9 cellular contexts compared by ENCODE assay signal in the genomic region with DNA sequence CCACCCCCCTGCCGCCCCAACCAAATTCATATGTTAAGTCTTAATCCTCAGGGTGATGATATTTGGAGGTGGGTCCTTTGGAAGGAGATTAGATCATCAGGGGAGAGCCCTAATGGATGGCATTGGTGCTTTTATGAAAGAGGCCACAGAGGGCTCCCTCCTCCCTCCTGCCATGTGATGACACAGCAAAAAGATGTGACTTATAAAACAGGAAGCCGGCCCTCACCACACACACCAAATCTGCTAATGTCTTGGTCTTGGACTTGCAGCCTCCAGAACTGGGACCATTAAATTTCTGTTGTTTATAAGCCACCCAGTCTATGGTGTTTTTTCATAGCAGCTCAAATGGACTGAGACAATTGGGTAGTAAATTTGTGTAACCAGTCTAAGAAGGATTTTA.
DNase-seq lines count a peak whose midpoint lies in the region; ATAC-seq lines count a peak whose summit lies in the region.
"Had no signal": no experiment of that assay in that cellular context is flagged by ENCODE, and none has a peak within 500 bp of the region (broad histone marks: within the 10 kb centered on the region; RNA-seq: fewer than 3 reads in every experiment).

No MANE protein-coding gene starts in this region.

- peak; percentile 60 for ATAC-seq in GM18868 (IDR thresholded peaks at IDR 0.05; ENCODE audit: unreplicated experiment)
- ATAC-seq in HG02571 (IDR thresholded peaks at IDR 0.05; ENCODE audit: unreplicated experiment) = no peak
- ATAC-seq in GM21825 (IDR thresholded peaks at IDR 0.05; ENCODE audit: unreplicated experiment) = no peak

- peak; percentile 73 for DNase-seq in A172 (ENCODE audit: low spot score)
- peak; percentile 38 for DNase-seq in NCI-H2171 treated with DMSO at 0.1 percent for 48 hours (lab: John Stamatoyannopoulos, UW)
- DNase-seq in dermis blood vessel endothelial cell = peak; percentile 3
- no peak for DNase-seq in midbrain (lab: John Stamatoyannopoulos, UW)
- DNase-seq in activated gamma-delta T cell treated with Interleukin-2 at 50 U/mL for 16 hours = no peak
- DNase-seq: effector CD8-positive, alpha-beta T cell had no signal

Comparison
In these comparisons a context has a peak if more than half of its experiments do, and no peak if none do; other contexts are left out.
1. DNase-seq: peak in A172 (single experiment), NCI-H2171 treated with DMSO at 0.1 percent for 48 hours (single experiment) and dermis blood vessel endothelial cell (single experiment); none in midbrain (single experiment) and activated gamma-delta T cell treated with Interleukin-2 at 50 U/mL for 16 hours (single experiment).